In genomic region chr5:177437623-177438022, GRCh38 we compare ENCODE assay signal across 21 cellular contexts. TPM values are rescaled to one million over a fixed set of nuclear protein-coding genes. Genes with fewer than 3 reads are reported as not detected.
DNase-seq lines count a peak whose midpoint lies in the region; ATAC-seq and TF ChIP-seq lines count a peak whose summit lies in the region.
"Had no signal": no experiment of that assay in that cellular context is flagged by ENCODE, and none has a peak within 500 bp of the region (broad histone marks: within the 10 kb centered on the region; RNA-seq: fewer than 3 reads in every experiment).

No MANE protein-coding gene starts in this region.

- peaks cover 2% of the 10 kb centered on the region for H4K20me1 ChIP-seq in H9 (ENCODE audit: control insufficient read depth, insufficient read depth, insufficient read length)
- no peaks in the 10 kb centered on the region for H4K20me1 ChIP-seq in mammary epithelial cell (ENCODE audit: insufficient read depth, low read length)

- H3K36me3 ChIP-seq in lower lobe of right lung (peaks cover 94% of the 10 kb centered on the region), mammary epithelial cell (ENCODE audit: insufficient read depth, low read length) (peaks cover 5% of the 10 kb centered on the region)

- no peak overlapping the region for H2BK20ac ChIP-seq in H9 (ENCODE audit: low read depth, low read length, poor library complexity, severe bottlenecking)

- no peak overlapping the region for H3K23ac ChIP-seq in H9 (ENCODE audit: insufficient read length, low read depth, low read length)

- H3K4me1 Mint-ChIP-seq in H9: peaks cover 14 to 25% of the 10 kb centered on the region in 2 experiments
- peaks cover 12% of the 10 kb centered on the region for H3K4me1 Mint-ChIP-seq in WTC11

- H3K4me3 ChIP-seq in lower lobe of right lung: no peak overlapping the region
- no peak overlapping the region for H3K4me3 ChIP-seq in mammary epithelial cell (replicated peaks in 1 of 3; ENCODE audit: insufficient read depth in 1 of 3, low read depth in 2 of 3, low read length in 3 of 3)

- H3K18ac ChIP-seq in H9 (ENCODE audit: insufficient read length, low read depth, low read length): no peak overlapping the region

- ATAC-seq in WTC11 (no peak), lower lobe of right lung (peak; percentile 20 to 78), GM18907 (IDR thresholded peaks at IDR 0.05; ENCODE audit: unreplicated experiment) (no peak), GM21367 (IDR thresholded peaks at IDR 0.05; ENCODE audit: unreplicated experiment) (no peak)
- ATAC-seq: Right ventricle myocardium inferior had no signal

- no peak overlapping the region for H4K8ac ChIP-seq in H9 (replicated peaks; ENCODE audit: insufficient read length, low read depth, low read length)

- H2AK5ac ChIP-seq in H9 (ENCODE audit: insufficient read length, low read length): no peak overlapping the region

- H2BK15ac ChIP-seq in H9 (ENCODE audit: low read depth, low read length): no peak overlapping the region

- H2AFZ ChIP-seq in H9 (ENCODE audit: low read length): no peak overlapping the region
- H2AFZ ChIP-seq in mammary epithelial cell (ENCODE audit: low read depth, low read length): no peak overlapping the region
- H2AFZ ChIP-seq: parathyroid adenoma had no signal

- TF ChIP-seq CTCF in H9 (conservative IDR thresholded peaks at IDR 0.05) (no peak), WTC11 (IDR thresholded peaks at IDR 0.05) (no peak), lower lobe of right lung (IDR thresholded peaks at IDR 0.05) (no peak), mammary epithelial cell (conservative IDR thresholded peaks at IDR 0.05 in 1 of 2, IDR thresholded peaks at IDR 0.05 in 1 of 2; ENCODE audit: extremely low read depth in 1 of 2, insufficient read depth in 1 of 2, low read depth in 1 of 2, low read length in 2 of 2) (no peak)

- H3K27me3 Mint-ChIP-seq in H9 (ENCODE audit: low read depth) (peaks cover 3% of the 10 kb centered on the region), WTC11 (ENCODE audit: low read depth) (no peaks in the 10 kb centered on the region)

- intact Hi-C loops in lower lobe of right lung (cut with DNase I): no loop called here
- intact Hi-C loops in mammary epithelial cell (cut with micrococcal nuclease): no loop called here

- H2BK12ac ChIP-seq in H9 (ENCODE audit: insufficient read length, low read depth, low read length): no peak overlapping the region

- H3K56ac ChIP-seq in H9 (ENCODE audit: insufficient read length, low read depth, low read length): no peak overlapping the region

- dilution Hi-C loops in mammary epithelial cell (cut with HindIII; ENCODE audit: low sequenced_read_pairs): no loop called here

- in situ Hi-C loops in mammary epithelial cell (cut with MboI; ENCODE audit: low sequenced_read_pairs in 2 of 2): no loop called here

- no peak overlapping the region for H3K27ac ChIP-seq in H9 (ENCODE audit: insufficient read length, low read depth, low read length)
- H3K27ac ChIP-seq in lower lobe of right lung: no peak overlapping the region
- no peak overlapping the region for H3K27ac ChIP-seq in mammary epithelial cell (ENCODE audit: insufficient read depth, low read depth, low read length)
- H3K27ac ChIP-seq: parathyroid adenoma had no signal

- CTCF ChIA-PET in WTC11 (lab: Charles Lee): interaction anchor here (0.5 to 15.8 kb wide), 11 partner anchors 11 to 128 kb away, joined by 3 to 171 read pairs (median 6); partner anchors contain the start of gene GRK6
- CTCF ChIA-PET in mammary epithelial cell (lab: Charles Lee; ENCODE audit: low non-redundant PET): no interaction called here

- H3K4ac ChIP-seq in H9 (ENCODE audit: low read depth, low read length): no peak overlapping the region

- H3K36me3 Mint-ChIP-seq in H9 (ENCODE audit: insufficient read depth in 1 of 3, low read depth in 3 of 3): peaks cover 26 to 81% (median 65%) of the 10 kb centered on the region in 3 experiments
- peaks cover 36% of the 10 kb centered on the region for H3K36me3 Mint-ChIP-seq in WTC11

- H3K79me2 ChIP-seq in H9 (ENCODE audit: insufficient read depth, low read length): no peaks in the 10 kb centered on the region
- no peaks in the 10 kb centered on the region for H3K79me2 ChIP-seq in mammary epithelial cell (ENCODE audit: insufficient read depth, low read length)
- H3K79me2 ChIP-seq: parathyroid adenoma had no signal

- H3T11ph ChIP-seq in H9 (ENCODE audit: low read length): no peak overlapping the region

- H3K9me3 Mint-ChIP-seq in H9 (peaks cover 0 to 3% of the 10 kb centered on the region in 2 experiments; a peak in 1 of 5 replicates), WTC11 (peaks cover 4% of the 10 kb centered on the region)
- H3K9me3 Mint-ChIP-seq: T-helper 2 cell treated with Interferon-gamma antibody and Interleukin-4, amounts not matched to agents 5 μg/mL and 100 μg/mL, for 36 hours had no signal

- H2BK120ac ChIP-seq in H9 (ENCODE audit: low read depth, low read length, poor library complexity, severe bottlenecking): no peak overlapping the region

- WGBS in H9 (ENCODE audit: extremely low coverage, insufficient read length, low lambda C conversion rate): no CpG with 5 or more reads among the region's 4 CpGs
- WGBS in mammary epithelial cell (ENCODE audit: low coverage, missing lambda C conversion rate): 100% methylated on average over 4 of the region's 4 CpGs

- H4K5ac ChIP-seq in H9 (ENCODE audit: insufficient read length, low read depth, low read length): no peak overlapping the region

- H3K4me1 ChIP-seq in H9 (ENCODE audit: insufficient read depth, low read length) (no peaks in the 10 kb centered on the region), lower lobe of right lung (peaks cover 3% of the 10 kb centered on the region), mammary epithelial cell (ENCODE audit: insufficient read depth, low read length) (no peaks in the 10 kb centered on the region)
- H3K4me1 ChIP-seq: parathyroid adenoma had no signal

- no peak overlapping the region for H3K4me2 ChIP-seq in H9 (ENCODE audit: insufficient read depth, insufficient read length, low read length)
- H3K4me2 ChIP-seq in mammary epithelial cell (ENCODE audit: insufficient read depth, low read depth, low read length): no peak overlapping the region

- POLR2A ChIA-PET in WTC11 (lab: Charles Lee): interaction anchor here (0.5 to 1.8 kb wide), 4 partner anchors 9 to 322 kb away, joined by 3 to 6 read pairs (median 4); partner anchors contain the start of gene PRR7

- H3K23me2 ChIP-seq in H9 (ENCODE audit: insufficient read length, low read depth, low read length, poor library complexity, severe bottlenecking): no peaks in the 10 kb centered on the region

- H3K9me3 ChIP-seq in H9 (ENCODE audit: control insufficient read depth, low read depth, low read length) (no peaks in the 10 kb centered on the region), lower lobe of right lung (no peaks in the 10 kb centered on the region), mammary epithelial cell (replicated peaks; ENCODE audit: insufficient read depth, low read length) (no peaks in the 10 kb centered on the region)

- no peaks in the 10 kb centered on the region for H3K79me1 ChIP-seq in H9 (ENCODE audit: insufficient read depth, low read depth, low read length, poor library complexity, severe bottlenecking)

- peak; percentile 10 for DNase-seq in NCI-H146 (lab: John Stamatoyannopoulos, UW)
- no peak for DNase-seq in NCI-H146 treated with DMSO at 0.1 percent for 48 hours (lab: John Stamatoyannopoulos, UW; ENCODE audit: unreplicated experiment)
- peak; percentile 27 for DNase-seq in H9
- DNase-seq in WTC11 (ENCODE audit: low spot score): no peak
- no peak for DNase-seq in lower lobe of right lung
- DNase-seq in mammary epithelial cell: no peak
- DNase-seq: activated T-cell treated with anti-CD3 and anti-CD28 coated beads for 4 hours, amygdala, C1 segment of cervical spinal cord, cerebellar nuclear complex, DMS79 treated with DMSO at 0.1 percent for 48 hours, hippocampal formation, MM.1S had no signal

- no peak overlapping the region for H4K91ac ChIP-seq in H9 (ENCODE audit: insufficient read length, low read depth, low read length)

- BruUV-seq in mammary epithelial cell (replicated peaks; lab: Mats Ljungman, UMichigan): no TSS peak

- no peak overlapping the region; a peak in 1 of 7 replicates for H3K27ac Mint-ChIP-seq in H9
- H3K27ac Mint-ChIP-seq in WTC11: no peak overlapping the region

- H3K4me3 Mint-ChIP-seq in H9 (no peak overlapping the region; a peak in 1 of 5 replicates), WTC11 (no peak overlapping the region)
- H3K4me3 Mint-ChIP-seq: T-helper 2 cell treated with Interferon-gamma antibody and Interleukin-4, amounts not matched to agents 5 μg/mL and 100 μg/mL, for 36 hours had no signal

- H3K9ac ChIP-seq in H9 (ENCODE audit: extremely low read depth, insufficient read length, low read length) (no peak overlapping the region), mammary epithelial cell (ENCODE audit: insufficient read depth, low read length) (no peak overlapping the region)
- H3K9ac ChIP-seq: parathyroid adenoma had no signal

- no peak overlapping the region for H3K14ac ChIP-seq in H9 (ENCODE audit: insufficient read depth, low read length)

- H3K27me3 ChIP-seq in H9 (ENCODE audit: insufficient read depth, low read length) (no peaks in the 10 kb centered on the region), lower lobe of right lung (ENCODE audit: low read depth) (no peaks in the 10 kb centered on the region), mammary epithelial cell (ENCODE audit: insufficient read depth, low read length) (no peaks in the 10 kb centered on the region)

- no peak overlapping the region for H2BK5ac ChIP-seq in H9 (ENCODE audit: insufficient read length, low read length)

RNA-seq across cellular contexts. Expression of gene PRR7, which starts 9.0 kb away (rescaled TPM):
- 9.6 and 10.2 TPM in 2 replicates for total RNA-seq in H9 (2021)
- 13.1 to 14.7 TPM (median 14.6 TPM) in 3 replicates for total RNA-seq in WTC11 (2021)
- 1.7 TPM for total RNA-seq in lower lobe of right lung
- total RNA-seq in mammary epithelial cell: 10 to 100 TPM; 13.9 to 23.3 TPM
- 14.2 TPM for polyA plus RNA-seq in mammary epithelial cell
- 1.2 TPM for polyA minus RNA-seq in mammary epithelial cell

RNA-seq across cellular contexts. Expression of gene GRK6, which starts 11.1 kb away (rescaled TPM):
- total RNA-seq in H9 (2021): 73.7 and 75.2 TPM in 2 replicates
- total RNA-seq in WTC11 (2021): 60.7 to 69.2 TPM (median 61.7 TPM) in 3 replicates
- total RNA-seq in lower lobe of right lung: 59.4 TPM
- total RNA-seq in mammary epithelial cell: 10 to 100 TPM; 25.8 to 39.1 TPM
- 28.7 TPM for polyA plus RNA-seq in mammary epithelial cell
- polyA minus RNA-seq in mammary epithelial cell: 11.4 TPM

RNA-seq across cellular contexts. Expression of gene F12, which starts 28.3 kb away (rescaled TPM):
- total RNA-seq in H9 (2021) (2.3 and 3.5 TPM in 2 replicates), WTC11 (2021) (10.0 to 12.8 TPM (median 12.1 TPM) in 3 replicates), lower lobe of right lung (0.80 TPM), mammary epithelial cell (1 to 10 TPM; 4.3 to 5.7 TPM)
- polyA plus RNA-seq in mammary epithelial cell: 5.4 TPM
- 0.88 TPM for polyA minus RNA-seq in mammary epithelial cell
- total RNA-seq: Right ventricle myocardium inferior, skeletal muscle tissue had no signal

RNA-seq across cellular contexts. Expression of gene DBN1, which starts 35.8 kb away (rescaled TPM):
- 339 and 340 TPM in 2 replicates for total RNA-seq in H9 (2021)
- 267 to 288 TPM (median 269 TPM) in 3 replicates for total RNA-seq in WTC11 (2021)
- 23.1 TPM for total RNA-seq in lower lobe of right lung
- total RNA-seq in mammary epithelial cell: 100 to 1,000 TPM in 1 of 2 donors, 10 to 100 TPM in 1; 80.3 to 107 TPM
- polyA plus RNA-seq in mammary epithelial cell: 35.0 TPM
- polyA minus RNA-seq in mammary epithelial cell: 42.0 TPM

RNA-seq across cellular contexts. Expression of gene PFN3, which starts 37.2 kb away (rescaled TPM):
- total RNA-seq in H9 (2021) (not detected in 2 replicates), WTC11 (2021) (0.48 TPM in 1 of 3 replicates, not detected in the others), lower lobe of right lung (not detected), mammary epithelial cell (not detected)
- not detected for polyA plus RNA-seq in mammary epithelial cell
- not detected for polyA minus RNA-seq in mammary epithelial cell
- total RNA-seq: A172, kidney epithelial cell, Right ventricle myocardium inferior, skeletal muscle tissue had no signal

Comparison
In these comparisons a context has a peak if more than half of its experiments do, and no peak if none do; other contexts are left out.
1. DNase-seq: peak in NCI-H146 (single experiment) and H9 (single experiment); none in NCI-H146 treated with DMSO at 0.1 percent for 48 hours (single experiment), WTC11 (single experiment), lower lobe of right lung (single experiment) and mammary epithelial cell (single experiment).
2. ATAC-seq: peak in lower lobe of right lung (2 of 2); none in WTC11 (single experiment), GM18907 (single experiment) and GM21367 (single experiment).